In the genomic region with DNA sequence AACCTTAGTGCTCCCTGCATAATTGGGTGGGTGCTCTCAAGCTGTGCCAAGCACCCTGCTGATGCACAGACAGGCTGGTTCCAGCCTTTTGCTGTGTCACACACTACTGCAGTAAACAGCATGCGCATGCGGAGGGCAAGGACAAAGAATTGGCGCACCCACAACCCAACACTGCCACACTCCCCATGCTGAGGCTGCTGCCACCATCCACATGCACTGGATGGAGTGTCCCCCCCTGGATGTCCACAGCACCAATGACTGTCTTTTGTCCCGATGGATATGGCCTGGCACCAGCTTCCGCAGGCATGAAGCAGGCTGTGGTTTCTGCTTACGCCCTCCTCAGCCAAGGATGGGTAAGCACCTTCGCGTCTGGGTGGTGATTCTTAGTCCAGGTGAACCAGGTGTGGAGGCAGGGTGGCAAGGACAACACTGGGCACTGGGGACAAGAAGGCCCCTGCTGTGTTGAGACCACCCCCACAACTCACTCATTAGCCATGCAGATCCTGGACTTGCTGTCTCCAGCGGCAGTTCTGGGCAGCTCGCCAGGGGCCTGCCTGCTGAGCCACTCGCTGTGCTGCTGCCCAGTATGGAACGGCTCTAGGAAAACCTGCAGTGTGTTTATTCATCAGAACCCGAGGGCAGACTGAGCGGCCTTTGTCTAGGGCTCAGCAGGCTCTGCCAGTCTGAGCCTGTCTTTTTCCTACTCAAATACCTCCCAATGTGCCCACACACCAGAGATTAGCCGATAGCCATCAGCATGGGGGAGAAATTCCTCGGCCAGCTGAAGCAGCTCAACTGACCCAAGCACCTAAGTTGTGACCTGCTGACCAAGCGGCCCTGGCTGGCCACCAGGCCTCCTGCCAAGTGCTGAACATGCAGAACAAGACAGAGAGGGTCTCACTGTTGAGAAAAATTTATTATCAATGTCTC, we compare ENCODE assay signal across 8 cellular contexts. TPM values are rescaled to one million over a fixed set of nuclear protein-coding genes. Genes with fewer than 3 reads are reported as not detected.
DNase-seq lines count a peak whose midpoint lies in the region; ATAC-seq and TF ChIP-seq lines count a peak whose summit lies in the region.

No MANE protein-coding gene starts in this region.

- DNase-seq in activated CD8-positive, alpha-beta memory T cell treated with anti-CD3 and anti-CD28 coated beads, Interleukin-2, amount 50 U/mL, for 4 hours, result peak; percentile 8
- DNase-seq in activated CD8-positive, alpha-beta memory T cell treated with anti-CD3 and anti-CD28 coated beads, Interleukin-2, amount 50 U/mL, for 48 hours, result no peak
- DNase-seq in mammary epithelial cell (peak; percentile 96), left lobe of liver (ENCODE audit: low spot score) (peak; percentile 90), ureter (ENCODE audit: low spot score) (peak; percentile 86)

- no peaks in the 10 kb centered on the region for H4K20me1 ChIP-seq in mammary epithelial cell (ENCODE audit: insufficient read depth, low read length)

- H3K4me3 ChIP-seq in mammary epithelial cell (replicated peaks in 1 of 3; ENCODE audit: insufficient read depth in 1 of 3, low read depth in 2 of 3, low read length in 3 of 3), result no peak overlapping the region

- peaks cover 63% of the 10 kb centered on the region for H3K4me1 ChIP-seq in mammary epithelial cell (ENCODE audit: insufficient read depth, low read length)

- 17% methylated on average over 17 of the region's 17 CpGs for WGBS in mammary epithelial cell (ENCODE audit: low coverage, missing lambda C conversion rate)

- no peak overlapping the region for H3K9ac ChIP-seq in mammary epithelial cell (ENCODE audit: insufficient read depth, low read length)

- peak; percentile 89 for ATAC-seq in left lobe of liver
- ATAC-seq in GM18502 (IDR thresholded peaks at IDR 0.05; ENCODE audit: poor library complexity, unreplicated experiment), result no peak
- no peak for ATAC-seq in HG02571 (IDR thresholded peaks at IDR 0.05; ENCODE audit: unreplicated experiment)
- ATAC-seq in HG03521 (IDR thresholded peaks at IDR 0.05; ENCODE audit: unreplicated experiment), result no peak

- CTCF ChIA-PET in mammary epithelial cell (lab: Charles Lee; ENCODE audit: low non-redundant PET), result no interaction called here

- in situ Hi-C loops in mammary epithelial cell (cut with MboI; ENCODE audit: low sequenced_read_pairs in 2 of 2), result no loop called here

- H2AFZ ChIP-seq in mammary epithelial cell (ENCODE audit: low read depth, low read length), result no peak overlapping the region

- TF ChIP-seq CTCF in mammary epithelial cell (conservative IDR thresholded peaks at IDR 0.05 in 1 of 2, IDR thresholded peaks at IDR 0.05 in 1 of 2; ENCODE audit: extremely low read depth in 1 of 2, insufficient read depth in 1 of 2, low read depth in 1 of 2, low read length in 2 of 2), result no peak

- no peaks in the 10 kb centered on the region for H3K9me3 ChIP-seq in mammary epithelial cell (replicated peaks; ENCODE audit: insufficient read depth, low read length)

- H3K79me2 ChIP-seq in mammary epithelial cell (ENCODE audit: insufficient read depth, low read length), result peaks cover 9% of the 10 kb centered on the region

- dilution Hi-C loops in mammary epithelial cell (cut with HindIII; ENCODE audit: low sequenced_read_pairs), result loop anchor here (5.0 kb wide), 3 partner anchors 37 to 87 kb away; no protein-coding TSS in a partner anchor

- no peaks in the 10 kb centered on the region for H3K27me3 ChIP-seq in mammary epithelial cell (ENCODE audit: insufficient read depth, low read length)

- H3K36me3 ChIP-seq in mammary epithelial cell (ENCODE audit: insufficient read depth, low read length), result peaks cover 6% of the 10 kb centered on the region

- peak overlapping the region; percentile 56 for H3K4me2 ChIP-seq in mammary epithelial cell (ENCODE audit: insufficient read depth, low read depth, low read length)

- BruUV-seq in mammary epithelial cell (replicated peaks; lab: Mats Ljungman, UMichigan), result no TSS peak

- peak overlapping the region; percentile 63 for H3K27ac ChIP-seq in mammary epithelial cell (ENCODE audit: insufficient read depth, low read depth, low read length)

- intact Hi-C loops in mammary epithelial cell (cut with micrococcal nuclease), result loop anchor here (1.0 kb wide), 1 partner anchor 8 kb away; a partner anchor contains a TSS

RNA-seq across cellular contexts. Expression of a gene that starts 8.2 kb away (rescaled TPM):
- total RNA-seq in mammary epithelial cell, result 100 to 1,000 TPM in 1 of 2 donors, 10 to 100 TPM in 1; 89.2 to 153 TPM
- polyA plus RNA-seq in mammary epithelial cell, result 106 TPM
- 90.9 TPM for polyA minus RNA-seq in mammary epithelial cell
- 42.2 TPM for total RNA-seq in left lobe of liver
- 189 TPM for total RNA-seq in ureter

RNA-seq across cellular contexts. Expression of a gene that starts 56.9 kb away (rescaled TPM):
- total RNA-seq in mammary epithelial cell, result 100 to 1,000 TPM; 112 to 125 TPM
- polyA plus RNA-seq in mammary epithelial cell, result 66.3 TPM
- 32.1 TPM for polyA minus RNA-seq in mammary epithelial cell
- total RNA-seq in left lobe of liver, result 21.0 TPM
- 90.0 TPM for total RNA-seq in ureter
